1 cellular context compared by ENCODE assay signal in genomic region chr17:8532021-8532420, GRCh38.
TF ChIP-seq lines count a peak whose summit lies in the region.

No MANE protein-coding gene starts in this region.

TF ChIP-seq in K562, 482 proteins besides CTCF, POLR2A, EP300 and RAD21 (continued from another document and continues in another):
- TF ChIP-seq, protein P1, sequence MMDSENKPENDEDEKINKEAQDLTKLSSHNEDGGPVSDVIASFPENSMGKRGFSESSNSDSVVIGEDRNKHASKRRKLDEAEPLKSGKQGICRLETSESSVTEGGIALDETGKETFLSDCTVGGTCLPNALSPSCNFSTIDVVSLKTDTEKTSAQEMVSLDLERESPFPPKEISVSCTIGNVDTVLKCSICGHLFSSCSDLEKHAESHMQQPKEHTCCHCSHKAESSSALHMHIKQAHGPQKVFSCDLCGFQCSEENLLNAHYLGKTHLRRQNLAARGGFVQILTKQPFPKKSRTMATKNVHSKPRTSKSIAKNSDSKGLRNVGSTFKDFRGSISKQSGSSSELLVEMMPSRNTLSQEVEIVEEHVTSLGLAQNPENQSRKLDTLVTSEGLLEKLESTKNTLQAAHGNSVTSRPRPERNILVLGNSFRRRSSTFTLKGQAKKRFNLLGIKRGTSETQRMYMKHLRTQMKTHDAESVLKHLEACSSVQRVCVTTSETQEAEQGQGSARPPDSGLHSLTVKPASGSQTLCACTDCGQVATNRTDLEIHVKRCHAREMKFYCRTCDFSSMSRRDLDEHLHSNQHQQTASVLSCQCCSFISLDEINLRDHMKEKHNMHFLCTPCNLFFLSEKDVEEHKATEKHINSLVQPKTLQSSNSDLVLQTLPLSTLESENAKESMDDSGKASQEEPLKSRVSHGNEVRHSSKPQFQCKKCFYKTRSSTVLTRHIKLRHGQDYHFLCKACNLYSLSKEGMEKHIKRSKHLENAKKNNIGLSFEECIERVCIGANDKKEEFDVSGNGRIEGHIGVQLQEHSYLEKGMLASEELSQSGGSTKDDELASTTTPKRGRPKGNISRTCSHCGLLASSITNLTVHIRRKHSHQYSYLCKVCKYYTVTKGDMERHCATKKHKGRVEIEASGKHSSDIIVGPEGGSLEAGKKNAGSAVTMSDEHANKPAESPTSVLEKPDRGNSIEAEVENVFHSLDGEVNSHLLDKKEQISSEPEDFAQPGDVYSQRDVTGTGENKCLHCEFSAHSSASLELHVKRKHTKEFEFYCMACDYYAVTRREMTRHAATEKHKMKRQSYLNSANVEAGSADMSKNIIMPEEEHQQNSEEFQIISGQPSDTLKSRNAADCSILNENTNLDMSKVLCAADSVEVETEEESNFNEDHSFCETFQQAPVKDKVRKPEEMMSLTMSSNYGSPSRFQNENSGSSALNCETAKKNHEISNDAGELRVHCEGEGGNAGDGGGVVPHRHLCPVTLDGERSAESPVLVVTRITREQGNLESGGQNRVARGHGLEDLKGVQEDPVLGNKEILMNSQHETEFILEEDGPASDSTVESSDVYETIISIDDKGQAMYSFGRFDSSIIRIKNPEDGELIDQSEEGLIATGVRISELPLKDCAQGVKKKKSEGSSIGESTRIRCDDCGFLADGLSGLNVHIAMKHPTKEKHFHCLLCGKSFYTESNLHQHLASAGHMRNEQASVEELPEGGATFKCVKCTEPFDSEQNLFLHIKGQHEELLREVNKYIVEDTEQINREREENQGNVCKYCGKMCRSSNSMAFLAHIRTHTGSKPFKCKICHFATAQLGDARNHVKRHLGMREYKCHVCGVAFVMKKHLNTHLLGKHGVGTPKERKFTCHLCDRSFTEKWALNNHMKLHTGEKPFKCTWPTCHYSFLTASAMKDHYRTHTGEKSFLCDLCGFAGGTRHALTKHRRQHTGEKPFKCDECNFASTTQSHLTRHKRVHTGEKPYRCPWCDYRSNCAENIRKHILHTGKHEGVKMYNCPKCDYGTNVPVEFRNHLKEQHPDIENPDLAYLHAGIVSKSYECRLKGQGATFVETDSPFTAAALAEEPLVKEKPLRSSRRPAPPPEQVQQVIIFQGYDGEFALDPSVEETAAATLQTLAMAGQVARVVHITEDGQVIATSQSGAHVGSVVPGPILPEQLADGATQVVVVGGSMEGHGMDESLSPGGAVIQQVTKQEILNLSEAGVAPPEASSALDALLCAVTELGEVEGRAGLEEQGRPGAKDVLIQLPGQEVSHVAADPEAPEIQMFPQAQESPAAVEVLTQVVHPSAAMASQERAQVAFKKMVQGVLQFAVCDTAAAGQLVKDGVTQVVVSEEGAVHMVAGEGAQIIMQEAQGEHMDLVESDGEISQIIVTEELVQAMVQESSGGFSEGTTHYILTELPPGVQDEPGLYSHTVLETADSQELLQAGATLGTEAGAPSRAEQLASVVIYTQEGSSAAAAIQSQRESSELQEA (IDR thresholded peaks at IDR 0.05; ENCODE audit: low read depth), result no peak
- TF ChIP-seq TFE3 (CRISPR knock-in tag; IDR thresholded peaks at IDR 0.05) (no peak), MTA1 (IDR thresholded peaks at IDR 0.05; ENCODE audit: borderline replicate concordance) (peak; percentile 89), TSC22D4 (tag; IDR thresholded peaks at IDR 0.05) (no peak), DACH1 (IDR thresholded peaks at IDR 0.05; ENCODE audit: partially characterized antibody) (peak; percentile 67), POLR2AphosphoS5 (IDR thresholded peaks at IDR 0.05; ENCODE audit: control insufficient read depth, insufficient read depth, low read depth, low read length) (peak; percentile 96), ZBTB11 (CRISPR knock-in tag; IDR thresholded peaks at IDR 0.05) (0 out of 6 replicates have a peak, but pooled peaks of 1 of the 3 experiments have one; percentile 39), THAP7 (CRISPR knock-in tag; IDR thresholded peaks at IDR 0.05) (no peak), RCOR1 (IDR thresholded peaks at IDR 0.05; ENCODE audit: borderline replicate concordance in 1 of 2, low read depth in 2 of 2, low read length in 2 of 2) (peak; percentile 79 to 97; a peak in 3 of 4 replicates), ZNF75A (CRISPR knock-in tag; IDR thresholded peaks at IDR 0.05) (no peak), ZBTB2 (IDR thresholded peaks at IDR 0.05) (peak; percentile 87), MCM7 (IDR thresholded peaks at IDR 0.05) (no peak), ARNT (IDR thresholded peaks at IDR 0.05) (peak; percentile 73 to 92; a peak in 2 of 4 replicates), TCF3 (CRISPR knock-in tag; IDR thresholded peaks at IDR 0.05) (peak; percentile 96), BHLHE40 (IDR thresholded peaks at IDR 0.05; ENCODE audit: low read length) (peak; percentile 61; the same call in 1 of the 2 replicates), ZBTB1 (CRISPR knock-in tag; IDR thresholded peaks at IDR 0.05; ENCODE audit: borderline replicate concordance, low read depth) (no peak), ELF4 (CRISPR knock-in tag; IDR thresholded peaks at IDR 0.05) (0 out of 2 replicates have a peak, but pooled peaks have one; percentile 64), TCF15 (CRISPR knock-in tag; IDR thresholded peaks at IDR 0.05) (no peak), RFX1 (IDR thresholded peaks at IDR 0.05) (no peak), NR4A1 (CRISPR knock-in tag; IDR thresholded peaks at IDR 0.05) (no peak), NR4A1 (tag; IDR thresholded peaks at IDR 0.05) (no peak), RNF2 (IDR thresholded peaks at IDR 0.05) (peak; percentile 91), ZFP1 (CRISPR knock-in tag; IDR thresholded peaks at IDR 0.05) (no peak)
- TF ChIP-seq, protein P2, sequence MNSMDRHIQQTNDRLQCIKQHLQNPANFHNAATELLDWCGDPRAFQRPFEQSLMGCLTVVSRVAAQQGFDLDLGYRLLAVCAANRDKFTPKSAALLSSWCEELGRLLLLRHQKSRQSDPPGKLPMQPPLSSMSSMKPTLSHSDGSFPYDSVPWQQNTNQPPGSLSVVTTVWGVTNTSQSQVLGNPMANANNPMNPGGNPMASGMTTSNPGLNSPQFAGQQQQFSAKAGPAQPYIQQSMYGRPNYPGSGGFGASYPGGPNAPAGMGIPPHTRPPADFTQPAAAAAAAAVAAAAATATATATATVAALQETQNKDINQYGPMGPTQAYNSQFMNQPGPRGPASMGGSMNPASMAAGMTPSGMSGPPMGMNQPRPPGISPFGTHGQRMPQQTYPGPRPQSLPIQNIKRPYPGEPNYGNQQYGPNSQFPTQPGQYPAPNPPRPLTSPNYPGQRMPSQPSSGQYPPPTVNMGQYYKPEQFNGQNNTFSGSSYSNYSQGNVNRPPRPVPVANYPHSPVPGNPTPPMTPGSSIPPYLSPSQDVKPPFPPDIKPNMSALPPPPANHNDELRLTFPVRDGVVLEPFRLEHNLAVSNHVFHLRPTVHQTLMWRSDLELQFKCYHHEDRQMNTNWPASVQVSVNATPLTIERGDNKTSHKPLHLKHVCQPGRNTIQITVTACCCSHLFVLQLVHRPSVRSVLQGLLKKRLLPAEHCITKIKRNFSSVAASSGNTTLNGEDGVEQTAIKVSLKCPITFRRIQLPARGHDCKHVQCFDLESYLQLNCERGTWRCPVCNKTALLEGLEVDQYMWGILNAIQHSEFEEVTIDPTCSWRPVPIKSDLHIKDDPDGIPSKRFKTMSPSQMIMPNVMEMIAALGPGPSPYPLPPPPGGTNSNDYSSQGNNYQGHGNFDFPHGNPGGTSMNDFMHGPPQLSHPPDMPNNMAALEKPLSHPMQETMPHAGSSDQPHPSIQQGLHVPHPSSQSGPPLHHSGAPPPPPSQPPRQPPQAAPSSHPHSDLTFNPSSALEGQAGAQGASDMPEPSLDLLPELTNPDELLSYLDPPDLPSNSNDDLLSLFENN (IDR thresholded peaks at IDR 0.05; ENCODE audit: low read depth in 2 of 2, low read length in 2 of 2), result peak in 1 of 2 experiments; percentile 89; a peak in 2 of 4 replicates
- TF ChIP-seq, protein P3, sequence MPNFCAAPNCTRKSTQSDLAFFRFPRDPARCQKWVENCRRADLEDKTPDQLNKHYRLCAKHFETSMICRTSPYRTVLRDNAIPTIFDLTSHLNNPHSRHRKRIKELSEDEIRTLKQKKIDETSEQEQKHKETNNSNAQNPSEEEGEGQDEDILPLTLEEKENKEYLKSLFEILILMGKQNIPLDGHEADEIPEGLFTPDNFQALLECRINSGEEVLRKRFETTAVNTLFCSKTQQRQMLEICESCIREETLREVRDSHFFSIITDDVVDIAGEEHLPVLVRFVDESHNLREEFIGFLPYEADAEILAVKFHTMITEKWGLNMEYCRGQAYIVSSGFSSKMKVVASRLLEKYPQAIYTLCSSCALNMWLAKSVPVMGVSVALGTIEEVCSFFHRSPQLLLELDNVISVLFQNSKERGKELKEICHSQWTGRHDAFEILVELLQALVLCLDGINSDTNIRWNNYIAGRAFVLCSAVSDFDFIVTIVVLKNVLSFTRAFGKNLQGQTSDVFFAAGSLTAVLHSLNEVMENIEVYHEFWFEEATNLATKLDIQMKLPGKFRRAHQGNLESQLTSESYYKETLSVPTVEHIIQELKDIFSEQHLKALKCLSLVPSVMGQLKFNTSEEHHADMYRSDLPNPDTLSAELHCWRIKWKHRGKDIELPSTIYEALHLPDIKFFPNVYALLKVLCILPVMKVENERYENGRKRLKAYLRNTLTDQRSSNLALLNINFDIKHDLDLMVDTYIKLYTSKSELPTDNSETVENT (CRISPR knock-in tag; IDR thresholded peaks at IDR 0.05), result no peak
- TF ChIP-seq, protein P4, sequence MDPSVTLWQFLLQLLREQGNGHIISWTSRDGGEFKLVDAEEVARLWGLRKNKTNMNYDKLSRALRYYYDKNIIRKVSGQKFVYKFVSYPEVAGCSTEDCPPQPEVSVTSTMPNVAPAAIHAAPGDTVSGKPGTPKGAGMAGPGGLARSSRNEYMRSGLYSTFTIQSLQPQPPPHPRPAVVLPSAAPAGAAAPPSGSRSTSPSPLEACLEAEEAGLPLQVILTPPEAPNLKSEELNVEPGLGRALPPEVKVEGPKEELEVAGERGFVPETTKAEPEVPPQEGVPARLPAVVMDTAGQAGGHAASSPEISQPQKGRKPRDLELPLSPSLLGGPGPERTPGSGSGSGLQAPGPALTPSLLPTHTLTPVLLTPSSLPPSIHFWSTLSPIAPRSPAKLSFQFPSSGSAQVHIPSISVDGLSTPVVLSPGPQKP (CRISPR knock-in tag; IDR thresholded peaks at IDR 0.05), result no peak
- TF ChIP-seq, protein P5, sequence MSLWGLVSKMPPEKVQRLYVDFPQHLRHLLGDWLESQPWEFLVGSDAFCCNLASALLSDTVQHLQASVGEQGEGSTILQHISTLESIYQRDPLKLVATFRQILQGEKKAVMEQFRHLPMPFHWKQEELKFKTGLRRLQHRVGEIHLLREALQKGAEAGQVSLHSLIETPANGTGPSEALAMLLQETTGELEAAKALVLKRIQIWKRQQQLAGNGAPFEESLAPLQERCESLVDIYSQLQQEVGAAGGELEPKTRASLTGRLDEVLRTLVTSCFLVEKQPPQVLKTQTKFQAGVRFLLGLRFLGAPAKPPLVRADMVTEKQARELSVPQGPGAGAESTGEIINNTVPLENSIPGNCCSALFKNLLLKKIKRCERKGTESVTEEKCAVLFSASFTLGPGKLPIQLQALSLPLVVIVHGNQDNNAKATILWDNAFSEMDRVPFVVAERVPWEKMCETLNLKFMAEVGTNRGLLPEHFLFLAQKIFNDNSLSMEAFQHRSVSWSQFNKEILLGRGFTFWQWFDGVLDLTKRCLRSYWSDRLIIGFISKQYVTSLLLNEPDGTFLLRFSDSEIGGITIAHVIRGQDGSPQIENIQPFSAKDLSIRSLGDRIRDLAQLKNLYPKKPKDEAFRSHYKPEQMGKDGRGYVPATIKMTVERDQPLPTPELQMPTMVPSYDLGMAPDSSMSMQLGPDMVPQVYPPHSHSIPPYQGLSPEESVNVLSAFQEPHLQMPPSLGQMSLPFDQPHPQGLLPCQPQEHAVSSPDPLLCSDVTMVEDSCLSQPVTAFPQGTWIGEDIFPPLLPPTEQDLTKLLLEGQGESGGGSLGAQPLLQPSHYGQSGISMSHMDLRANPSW (CRISPR knock-in tag; IDR thresholded peaks at IDR 0.05), result no peak
